In genomic region chr11:76822406-76822805, GRCh38 we compare ENCODE assay signal across 1 cellular context.
A peak's percentile ranks its signal among the peaks of the same experiment; 100 is the strongest.
TF ChIP-seq lines count a peak whose summit lies in the region.

No MANE protein-coding gene starts in this region.

TF ChIP-seq in K562, 482 proteins besides CTCF, POLR2A, EP300 and RAD21 (continued from another document):
- TF ChIP-seq MLLT1 (IDR thresholded peaks at IDR 0.05) (peak in 1 of 2 experiments; percentile 87; a peak in 2 of 4 replicates), E2F6 (IDR thresholded peaks at IDR 0.05; ENCODE audit: borderline replicate concordance in 1 of 2, extremely low read depth in 1 of 2, insufficient read depth in 1 of 2, insufficient read length in 1 of 2, low read depth in 1 of 2, low read length in 1 of 2, poor library complexity in 1 of 2, severe bottlenecking in 1 of 2) (no peak), DNMT1 (IDR thresholded peaks at IDR 0.05) (no peak), SNIP1 (IDR thresholded peaks at IDR 0.05; ENCODE audit: low read depth) (no peak), PATZ1 (CRISPR knock-in tag; IDR thresholded peaks at IDR 0.05; ENCODE audit: borderline replicate concordance) (no peak), ZNF398 (CRISPR knock-in tag; IDR thresholded peaks at IDR 0.05) (no peak), ZNF695 (CRISPR knock-in tag; IDR thresholded peaks at IDR 0.05) (no peak), ZSCAN32 (CRISPR knock-in tag; IDR thresholded peaks at IDR 0.05) (no peak), ZNF12 (CRISPR knock-in tag; IDR thresholded peaks at IDR 0.05) (no peak), ZBTB7A (IDR thresholded peaks at IDR 0.05; ENCODE audit: borderline replicate concordance, control insufficient read depth, low read depth, low read length) (no peak), E2F5 (CRISPR knock-in tag; IDR thresholded peaks at IDR 0.05) (no peak), MIER1 (IDR thresholded peaks at IDR 0.05; ENCODE audit: low read depth) (no peak), DACH1 (IDR thresholded peaks at IDR 0.05; ENCODE audit: partially characterized antibody) (no peak), VEZF1 (CRISPR knock-in tag; IDR thresholded peaks at IDR 0.05) (no peak), FOXK2 (conservative IDR thresholded peaks at IDR 0.05 in 1 of 2, IDR thresholded peaks at IDR 0.05 in 1 of 2; ENCODE audit: low read depth in 2 of 2) (0 out of 4 replicates have a peak, but pooled peaks of 1 of the 2 experiments have one; percentile 29), HOMEZ (CRISPR knock-in tag; IDR thresholded peaks at IDR 0.05) (no peak), ZNF24 (IDR thresholded peaks at IDR 0.05) (peak; percentile 61), HDGF (IDR thresholded peaks at IDR 0.05) (peak; percentile 66; the same call in 1 of the 2 replicates), ASH1L (IDR thresholded peaks at IDR 0.05; ENCODE audit: borderline replicate concordance, low read depth, partially characterized antibody) (no peak), ZNF212 (CRISPR knock-in tag; IDR thresholded peaks at IDR 0.05) (no peak), RBM25 (IDR thresholded peaks at IDR 0.05; ENCODE audit: low read depth, low read length, severe bottlenecking) (peak; percentile 97), DPF2 (IDR thresholded peaks at IDR 0.05) (peak; percentile 25; the same call in 1 of the 2 replicates), POLR2AphosphoS2 (IDR thresholded peaks at IDR 0.05; ENCODE audit: low read length) (no peak), TEAD4 (IDR thresholded peaks at IDR 0.05; ENCODE audit: low read length) (0 out of 2 replicates have a peak, but pooled peaks have one; percentile 10), TEAD4 (CRISPR knock-in tag; IDR thresholded peaks at IDR 0.05; ENCODE audit: borderline replicate concordance) (no peak), POLR2AphosphoS5 (IDR thresholded peaks at IDR 0.05; ENCODE audit: control insufficient read depth, insufficient read depth, low read depth, low read length) (no peak), HOXB6 (CRISPR knock-in tag; IDR thresholded peaks at IDR 0.05; ENCODE audit: borderline replicate concordance) (no peak), HBP1 (CRISPR knock-in tag; IDR thresholded peaks at IDR 0.05) (no peak)
